ENCODE assay signal across 10 cellular contexts in the genomic region with DNA sequence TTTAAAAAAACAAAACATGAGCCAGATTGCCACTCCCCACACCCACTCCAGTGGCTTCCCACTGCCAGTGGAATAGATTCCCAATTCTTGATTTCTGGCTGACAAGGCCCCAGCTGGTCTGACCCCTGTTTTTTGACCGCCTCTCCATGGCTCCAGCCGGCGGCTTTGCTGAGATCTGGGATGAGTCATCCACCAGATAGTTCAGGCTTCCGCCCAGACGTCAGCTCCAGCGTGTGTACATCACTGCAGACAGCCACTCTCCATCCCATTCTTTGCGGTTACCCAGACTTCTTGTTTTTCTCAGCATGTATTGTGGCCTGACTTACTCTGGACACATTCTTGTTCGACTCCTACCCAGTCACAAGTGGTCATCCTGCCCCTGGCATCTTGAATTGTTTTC.
DNase-seq lines count a peak whose midpoint lies in the region; ATAC-seq, FAIRE-seq and TF ChIP-seq lines count a peak whose summit lies in the region.
"Had no signal": no experiment of that assay in that cellular context is flagged by ENCODE, and none has a peak within 500 bp of the region (broad histone marks: within the 10 kb centered on the region; RNA-seq: fewer than 3 reads in every experiment).

No MANE protein-coding gene starts in this region.

- FAIRE-seq in HepG2 (lab: Jason Lieb, UNC) (no peak), urothelium cell line (lab: Jason Lieb, UNC) (peak; percentile 17)

- TF ChIP-seq POLR2A in HepG2 (IDR thresholded peaks at IDR 0.05; ENCODE audit: insufficient read depth in 1 of 2, low read depth in 2 of 2, low read length in 2 of 2): no peak

- BruUV-seq in HepG2 (replicated peaks; lab: Mats Ljungman, UMichigan): no TSS peak

- H3K4me3 ChIP-seq in HepG2 (replicated peaks in 1 of 3; ENCODE audit: insufficient read depth in 1 of 3, low read depth in 2 of 3, low read length in 3 of 3): no peak overlapping the region
- H3K4me3 ChIP-seq: thoracic aorta had no signal

- WGBS in HepG2 (ENCODE audit: low lambda C conversion rate): 91% methylated on average over 8 of the region's 8 CpGs

- peaks cover 8% of the 10 kb centered on the region; the same call in 1 of the 2 replicates for H3K4me1 ChIP-seq in HepG2 (ENCODE audit: insufficient read depth, low read length)
- H3K4me1 ChIP-seq: parathyroid adenoma had no signal

- H3K4me3 Mint-ChIP-seq in activated naive CD4-positive, alpha-beta T cell treated with anti-CD3 and anti-CD28 coated beads for 36 hours: no peak overlapping the region

- H2AFZ ChIP-seq in HepG2 (ENCODE audit: low read length): no peak overlapping the region
- H2AFZ ChIP-seq: parathyroid adenoma had no signal

- H3K9ac ChIP-seq in HepG2 (ENCODE audit: insufficient read depth, low read depth, low read length): no peak overlapping the region
- H3K9ac ChIP-seq: parathyroid adenoma had no signal

- H4K20me1 ChIP-seq in HepG2 (ENCODE audit: insufficient read depth, low read length): no peaks in the 10 kb centered on the region

- H3K27me3 Mint-ChIP-seq in activated naive CD4-positive, alpha-beta T cell treated with anti-CD3 and anti-CD28 coated beads for 36 hours (ENCODE audit: low read depth): peaks cover 7% of the 10 kb centered on the region

- no peaks in the 10 kb centered on the region for H3K79me2 ChIP-seq in HepG2 (ENCODE audit: insufficient read depth, low read length)
- H3K79me2 ChIP-seq: parathyroid adenoma had no signal

- CTCF ChIA-PET in HepG2 (lab: Yijun Ruan, JAX; ENCODE audit: low intra/inter-chr PET ratio, low total read pairs): no interaction called here
- CTCF ChIA-PET in activated naive CD4-positive, alpha-beta T cell treated with anti-CD3 and anti-CD28 coated beads for 36 hours (lab: Charles Lee): no interaction called here

- H3K36me3 Mint-ChIP-seq in activated naive CD4-positive, alpha-beta T cell treated with anti-CD3 and anti-CD28 coated beads for 36 hours (ENCODE audit: low read depth): no peaks in the 10 kb centered on the region

- TF ChIP-seq EP300 in HepG2 (IDR thresholded peaks at IDR 0.05; ENCODE audit: low read depth in 2 of 2, low read length in 2 of 2) (no peak), HepG2 (CRISPR knock-in tag; IDR thresholded peaks at IDR 0.05; ENCODE audit: borderline replicate concordance) (no peak)

- H3K4me1 Mint-ChIP-seq in activated naive CD4-positive, alpha-beta T cell treated with anti-CD3 and anti-CD28 coated beads for 36 hours (ENCODE audit: low read depth): no peaks in the 10 kb centered on the region

- peaks cover 9 to 23% of the 10 kb centered on the region in 2 experiments for H3K36me3 ChIP-seq in HepG2 (replicated peaks in 1 of 2; ENCODE audit: control insufficient read depth in 1 of 2, insufficient read depth in 2 of 2, low read length in 2 of 2)
- H3K36me3 ChIP-seq: thoracic aorta had no signal

- no peaks in the 10 kb centered on the region for H3K27me3 ChIP-seq in HepG2 (ENCODE audit: control insufficient read depth in 1 of 2, insufficient read depth in 2 of 2, low read length in 2 of 2)

- H3K27ac ChIP-seq in HepG2 (ENCODE audit: extremely low read length, insufficient read depth, low read length): no peak overlapping the region
- H3K27ac ChIP-seq: parathyroid adenoma, thoracic aorta had no signal

- in situ Hi-C loops in HepG2 (cut with HindIII; ENCODE audit: extremely low pct_ligation_motif_present, low pct_unique_long_range_greater_than_20kb): no loop called here

- intact Hi-C loops in HepG2 (cut with micrococcal nuclease; ENCODE audit: unreplicated experiment): no loop called here
- intact Hi-C loops in activated naive CD4-positive, alpha-beta T cell treated with anti-CD3 and anti-CD28 coated beads for 36 hours (cut with micrococcal nuclease): no loop called here

- TF ChIP-seq CTCF in HepG2 (CRISPR knock-in tag; IDR thresholded peaks at IDR 0.05): no peak

- H3K4me2 ChIP-seq in HepG2 (ENCODE audit: low read depth, low read length): no peak overlapping the region

- H3K9me3 ChIP-seq in HepG2 (ENCODE audit: low read length): no peaks in the 10 kb centered on the region
- H3K9me3 ChIP-seq: thoracic aorta had no signal

- TF ChIP-seq RAD21 in HepG2 (CRISPR knock-in tag; IDR thresholded peaks at IDR 0.05): no peak

- peaks cover 2% of the 10 kb centered on the region for H3K9me3 Mint-ChIP-seq in activated naive CD4-positive, alpha-beta T cell treated with anti-CD3 and anti-CD28 coated beads for 36 hours

- ATAC-seq in HepG2: no peak
- ATAC-seq in GM21528 (IDR thresholded peaks at IDR 0.05; ENCODE audit: low FRiP score, unreplicated experiment): no peak
- no peak for ATAC-seq in HG03571 (IDR thresholded peaks at IDR 0.05; ENCODE audit: unreplicated experiment)
- ATAC-seq: esophagus mucosa had no signal

- POLR2A ChIA-PET in HepG2 (lab: Yijun Ruan, JAX): no interaction called here

- DNase-seq in MV-4-11 (lab: John Stamatoyannopoulos, UW) (peak; percentile 24), cerebellar cortex (ENCODE audit: low spot score) (peak; percentile 56), HepG2 (ENCODE audit: low spot score) (no peak), urothelium cell line (ENCODE audit: low spot score) (peak; percentile 94)
- no peak for DNase-seq in activated naive CD4-positive, alpha-beta T cell treated with anti-CD3 and anti-CD28 coated beads for 36 hours

- H3K27ac Mint-ChIP-seq in activated naive CD4-positive, alpha-beta T cell treated with anti-CD3 and anti-CD28 coated beads for 36 hours: no peak overlapping the region

TF ChIP-seq in HepG2, 621 proteins besides CTCF, POLR2A, EP300 and RAD21:
- TF ChIP-seq NRL (CRISPR knock-in tag; IDR thresholded peaks at IDR 0.05; ENCODE audit: borderline replicate concordance): no peak
- TF ChIP-seq, protein P1, sequence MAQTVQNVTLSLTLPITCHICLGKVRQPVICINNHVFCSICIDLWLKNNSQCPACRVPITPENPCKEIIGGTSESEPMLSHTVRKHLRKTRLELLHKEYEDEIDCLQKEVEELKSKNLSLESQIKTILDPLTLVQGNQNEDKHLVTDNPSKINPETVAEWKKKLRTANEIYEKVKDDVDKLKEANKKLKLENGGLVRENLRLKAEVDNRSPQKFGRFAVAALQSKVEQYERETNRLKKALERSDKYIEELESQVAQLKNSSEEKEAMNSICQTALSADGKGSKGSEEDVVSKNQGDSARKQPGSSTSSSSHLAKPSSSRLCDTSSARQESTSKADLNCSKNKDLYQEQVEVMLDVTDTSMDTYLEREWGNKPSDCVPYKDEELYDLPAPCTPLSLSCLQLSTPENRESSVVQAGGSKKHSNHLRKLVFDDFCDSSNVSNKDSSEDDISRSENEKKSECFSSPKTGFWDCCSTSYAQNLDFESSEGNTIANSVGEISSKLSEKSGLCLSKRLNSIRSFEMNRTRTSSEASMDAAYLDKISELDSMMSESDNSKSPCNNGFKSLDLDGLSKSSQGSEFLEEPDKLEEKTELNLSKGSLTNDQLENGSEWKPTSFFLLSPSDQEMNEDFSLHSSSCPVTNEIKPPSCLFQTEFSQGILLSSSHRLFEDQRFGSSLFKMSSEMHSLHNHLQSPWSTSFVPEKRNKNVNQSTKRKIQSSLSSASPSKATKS (CRISPR knock-in tag; IDR thresholded peaks at IDR 0.05): no peak
- no peak for TF ChIP-seq TBX2 (CRISPR knock-in tag; IDR thresholded peaks at IDR 0.05; ENCODE audit: borderline replicate concordance)
- TF ChIP-seq CAMTA2 (CRISPR knock-in tag; IDR thresholded peaks at IDR 0.05; ENCODE audit: borderline replicate concordance): no peak
- TF ChIP-seq CBFB (CRISPR knock-in tag; IDR thresholded peaks at IDR 0.05): no peak
- TF ChIP-seq, protein P2, sequence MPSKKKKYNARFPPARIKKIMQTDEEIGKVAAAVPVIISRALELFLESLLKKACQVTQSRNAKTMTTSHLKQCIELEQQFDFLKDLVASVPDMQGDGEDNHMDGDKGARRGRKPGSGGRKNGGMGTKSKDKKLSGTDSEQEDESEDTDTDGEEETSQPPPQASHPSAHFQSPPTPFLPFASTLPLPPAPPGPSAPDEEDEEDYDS (CRISPR knock-in tag; IDR thresholded peaks at IDR 0.05): no peak
- TF ChIP-seq ZNF460 (CRISPR knock-in tag; IDR thresholded peaks at IDR 0.05; ENCODE audit: borderline replicate concordance): no peak
- TF ChIP-seq, protein P3, sequence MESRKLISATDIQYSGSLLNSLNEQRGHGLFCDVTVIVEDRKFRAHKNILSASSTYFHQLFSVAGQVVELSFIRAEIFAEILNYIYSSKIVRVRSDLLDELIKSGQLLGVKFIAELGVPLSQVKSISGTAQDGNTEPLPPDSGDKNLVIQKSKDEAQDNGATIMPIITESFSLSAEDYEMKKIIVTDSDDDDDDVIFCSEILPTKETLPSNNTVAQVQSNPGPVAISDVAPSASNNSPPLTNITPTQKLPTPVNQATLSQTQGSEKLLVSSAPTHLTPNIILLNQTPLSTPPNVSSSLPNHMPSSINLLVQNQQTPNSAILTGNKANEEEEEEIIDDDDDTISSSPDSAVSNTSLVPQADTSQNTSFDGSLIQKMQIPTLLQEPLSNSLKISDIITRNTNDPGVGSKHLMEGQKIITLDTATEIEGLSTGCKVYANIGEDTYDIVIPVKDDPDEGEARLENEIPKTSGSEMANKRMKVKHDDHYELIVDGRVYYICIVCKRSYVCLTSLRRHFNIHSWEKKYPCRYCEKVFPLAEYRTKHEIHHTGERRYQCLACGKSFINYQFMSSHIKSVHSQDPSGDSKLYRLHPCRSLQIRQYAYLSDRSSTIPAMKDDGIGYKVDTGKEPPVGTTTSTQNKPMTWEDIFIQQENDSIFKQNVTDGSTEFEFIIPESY (CRISPR knock-in tag; IDR thresholded peaks at IDR 0.05): peak; percentile 44; the same call in 1 of the 2 replicates
TF ChIP-seq in HepG2: peak in this region for 1.

Comparison
In these comparisons a context has a peak if more than half of its experiments do, and no peak if none do; other contexts are left out.
1. DNase-seq: peak in MV-4-11 (single experiment), cerebellar cortex (single experiment) and urothelium cell line (single experiment); none in HepG2 (single experiment) and activated naive CD4-positive, alpha-beta T cell treated with anti-CD3 and anti-CD28 coated beads for 36 hours (single experiment).